Comparison of ENCODE assay signal across 18 cellular contexts in the genomic region with DNA sequence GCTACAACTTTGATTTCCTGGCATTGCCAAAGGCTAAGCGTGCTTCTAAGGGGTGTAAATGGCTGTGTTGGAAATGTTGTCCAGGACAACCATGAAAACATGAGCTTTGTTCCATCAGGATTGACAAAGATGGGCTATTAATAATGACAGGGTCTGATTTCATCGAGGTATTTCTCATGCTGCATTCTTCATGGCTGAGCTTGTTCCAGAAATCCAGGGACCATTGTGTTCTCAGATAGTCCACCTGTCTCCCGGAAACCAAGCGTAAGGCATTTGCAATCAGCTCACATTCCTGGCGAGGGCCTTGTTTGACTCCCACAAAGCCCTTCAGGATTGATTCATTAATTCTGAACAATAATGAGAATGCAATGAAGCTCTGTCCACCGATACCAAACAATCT.
A peak's percentile ranks its signal among the peaks of the same experiment; 100 is the strongest.
DNase-seq lines count a peak whose midpoint lies in the region; ATAC-seq and TF ChIP-seq lines count a peak whose summit lies in the region.
"Had no signal": no experiment of that assay in that cellular context is flagged by ENCODE, and none has a peak within 500 bp of the region (broad histone marks: within the 10 kb centered on the region; RNA-seq: fewer than 3 reads in every experiment).

No MANE protein-coding gene starts in this region.

- no peaks in the 10 kb centered on the region for H3K36me3 Mint-ChIP-seq in CD4-positive, alpha-beta memory T cell
- no peaks in the 10 kb centered on the region for H3K36me3 Mint-ChIP-seq in T-cell
- H3K36me3 Mint-ChIP-seq in endodermal cell (ENCODE audit: low read depth) = no peaks in the 10 kb centered on the region

- H3K27me3 Mint-ChIP-seq in CD4-positive, alpha-beta memory T cell = no peaks in the 10 kb centered on the region
- H3K27me3 Mint-ChIP-seq in T-cell (no peaks in the 10 kb centered on the region), endodermal cell (ENCODE audit: insufficient read depth) (no peaks in the 10 kb centered on the region)
- H3K27me3 Mint-ChIP-seq: activated T-cell treated with anti-CD3 and anti-CD28 coated beads, Interleukin-2, amount 50 U/mL, for 24 hours had no signal

- POLR2A ChIA-PET in CD4-positive, alpha-beta memory T cell (lab: Charles Lee; ENCODE audit: partially characterized antibody) = interaction anchor here (1.0 to 8.3 kb wide), 5 partner anchors 7 to 146 kb away, joined by 5 to 67 read pairs (median 7); no protein-coding TSS in a partner anchor
- POLR2A ChIA-PET in T-cell (lab: Charles Lee) = interaction anchor here in 1 of 2 donors (0.7 kb wide), 1 partner anchor 1971 kb away, joined by 4 read pairs; no protein-coding TSS in a partner anchor

- intact Hi-C loops in CD4-positive, alpha-beta memory T cell (cut with micrococcal nuclease) = loop anchor here (10.0 kb wide), 1 partner anchor 845 kb away; a partner anchor contains a TSS
- intact Hi-C loops in ascending aorta (cut with DNase I) = no loop called here

- H3K36me3 ChIP-seq in CD4-positive, alpha-beta memory T cell (ENCODE audit: insufficient read depth, low read length) = no peaks in the 10 kb centered on the region
- no peaks in the 10 kb centered on the region for H3K36me3 ChIP-seq in endodermal cell (ENCODE audit: control insufficient read depth, insufficient read depth, low read length)
- no peaks in the 10 kb centered on the region for H3K36me3 ChIP-seq in ascending aorta

- 78 to 90% methylated on average over 5 to 6 of the region's 6 CpGs for WGBS in endodermal cell (ENCODE audit: insufficient coverage in 1 of 2, insufficient read length in 1 of 2), 2 experiments

- no peak for TF ChIP-seq CTCF in endodermal cell (conservative IDR thresholded peaks at IDR 0.05)
- no peak for TF ChIP-seq CTCF in omental fat pad (IDR thresholded peaks at IDR 0.05)
- TF ChIP-seq CTCF in ascending aorta (IDR thresholded peaks at IDR 0.05) = no peak

- no peaks in the 10 kb centered on the region for H3K27me3 ChIP-seq in CD4-positive, alpha-beta memory T cell (ENCODE audit: insufficient read depth, low read length)
- peaks cover 6% of the 10 kb centered on the region for H3K27me3 ChIP-seq in endodermal cell (ENCODE audit: control insufficient read depth, insufficient read depth, low read length, poor library complexity, severe bottlenecking)
- no peaks in the 10 kb centered on the region for H3K27me3 ChIP-seq in ascending aorta

- peak overlapping the region in 3 of 7 donors; percentile 14 to 65 (median 65) for H3K27ac Mint-ChIP-seq in CD4-positive, alpha-beta memory T cell
- H3K27ac Mint-ChIP-seq in T-cell (peak overlapping the region; percentile 77 to 85), endodermal cell (no peak overlapping the region)
- H3K27ac Mint-ChIP-seq: activated T-cell treated with anti-CD3 and anti-CD28 coated beads, Interleukin-2, amount 50 U/mL, for 24 hours had no signal

- H3K4me1 Mint-ChIP-seq in CD4-positive, alpha-beta memory T cell = peaks cover 57 to 78% (median 71%) of the 10 kb centered on the region in 4 donors
- H3K4me1 Mint-ChIP-seq in T-cell (peaks cover 70 to 73% (median 71%) of the 10 kb centered on the region in 3 donors), endodermal cell (no peaks in the 10 kb centered on the region)

- H3K4me1 ChIP-seq in CD4-positive, alpha-beta memory T cell (ENCODE audit: insufficient read depth, low read length) = peaks cover 59% of the 10 kb centered on the region
- H3K4me1 ChIP-seq in endodermal cell (ENCODE audit: control insufficient read depth, insufficient read depth, low read length) (no peaks in the 10 kb centered on the region), ascending aorta (no peaks in the 10 kb centered on the region)

- peak overlapping the region in 5 of 8 donors; percentile 20 to 79 (median 75) for H3K4me3 Mint-ChIP-seq in CD4-positive, alpha-beta memory T cell
- H3K4me3 Mint-ChIP-seq in T-cell (peak overlapping the region in 1 of 3 donors; percentile 75), endodermal cell (no peak overlapping the region)
- H3K4me3 Mint-ChIP-seq: activated T-cell treated with anti-CD3 and anti-CD28 coated beads, Interleukin-2, amount 50 U/mL, for 24 hours; nephron had no signal

- H3K9me3 ChIP-seq in CD4-positive, alpha-beta memory T cell (ENCODE audit: control insufficient read depth in 1 of 2, low read length in 2 of 2) = no peaks in the 10 kb centered on the region
- H3K9me3 ChIP-seq in endodermal cell (ENCODE audit: control insufficient read depth, low read length) (no peaks in the 10 kb centered on the region), ascending aorta (no peaks in the 10 kb centered on the region)

- H3K9me3 Mint-ChIP-seq in CD4-positive, alpha-beta memory T cell = no peaks in the 10 kb centered on the region
- no peaks in the 10 kb centered on the region for H3K9me3 Mint-ChIP-seq in T-cell
- no peaks in the 10 kb centered on the region for H3K9me3 Mint-ChIP-seq in endodermal cell
- H3K9me3 Mint-ChIP-seq: activated T-cell treated with anti-CD3 and anti-CD28 coated beads, Interleukin-2, amount 50 U/mL, for 24 hours; nephron had no signal

- no peak overlapping the region for H3K9ac ChIP-seq in endodermal cell (ENCODE audit: extremely low read depth, low read length, poor library complexity, severe bottlenecking)

- no peak overlapping the region for H3K4me3 ChIP-seq in CD4-positive, alpha-beta memory T cell (ENCODE audit: low read length in 2 of 2)
- H3K4me3 ChIP-seq in endodermal cell (ENCODE audit: low read length) (no peak overlapping the region), ascending aorta (no peak overlapping the region)
- H3K4me3 ChIP-seq: GM12878 had no signal

- ATAC-seq in T-cell (replicated peaks in 1 of 4) (no peak), omental fat pad (ENCODE audit: low FRiP score) (peak; percentile 61), HG02623 (IDR thresholded peaks at IDR 0.05; ENCODE audit: unreplicated experiment) (no peak)
- ATAC-seq: GM12878 had no signal

- CTCF ChIA-PET in CD4-positive, alpha-beta memory T cell (lab: Charles Lee; ENCODE audit: partially characterized antibody) = interaction anchor here (0.9 to 2.5 kb wide), 7 partner anchors 9 to 245 kb away, joined by 3 to 10 read pairs (median 4); no protein-coding TSS in a partner anchor
- CTCF ChIA-PET in T-cell (lab: Charles Lee) = interaction anchor here in 1 of 2 donors (1.0 kb wide), 1 partner anchor 52 kb away, joined by 4 read pairs; no protein-coding TSS in a partner anchor

- in situ Hi-C loops in ACHN (cut with HindIII; ENCODE audit: low pct_ligation_motif_present, low pct_unique_long_range_greater_than_20kb, low sequenced_read_pairs) = no loop called here

- DNase-seq in CD4-positive, alpha-beta memory T cell = no peak
- DNase-seq in T-cell (no peak), endodermal cell (no peak), omental fat pad (ENCODE audit: low spot score) (no peak), ACHN (no peak), ascending aorta (ENCODE audit: low spot score in 2 of 2) (no peak)
- DNase-seq: activated naive CD4-positive, alpha-beta T cell treated with Interleukin-2 at 50 U/mL for 16 hours; activated T-cell treated with anti-CD3 and anti-CD28 coated beads, Interleukin-2, amount 50 U/mL, for 24 hours; DMS79; KG1; left colon; NCI-H748 treated with DMSO at 0.1 percent for 48 hours; posterior cingulate gyrus; T-helper 9 cell had no signal

- H3K27ac ChIP-seq in CD4-positive, alpha-beta memory T cell (ENCODE audit: low read depth, low read length) = no peak overlapping the region
- H3K27ac ChIP-seq in endodermal cell (ENCODE audit: low read depth, low read length) (peak overlapping the region; percentile 89), ascending aorta (no peak overlapping the region)
- H3K27ac ChIP-seq: RWPE1 had no signal
